In genomic region chr7:11716185-11716584, GRCh38 we compare ENCODE assay signal across 10 cellular contexts.
DNase-seq lines count a peak whose midpoint lies in the region; ATAC-seq and TF ChIP-seq lines count a peak whose summit lies in the region.
"Had no signal": no experiment of that assay in that cellular context is flagged by ENCODE, and none has a peak within 500 bp of the region (broad histone marks: within the 10 kb centered on the region; RNA-seq: fewer than 3 reads in every experiment).

No MANE protein-coding gene starts in this region.

- DNase-seq in H4 (ENCODE audit: low spot score) (peak; percentile 85), NCI-H748 (lab: John Stamatoyannopoulos, UW; ENCODE audit: unreplicated experiment) (peak; percentile 62), epithelial cell of proximal tubule (ENCODE audit: low read depth) (peak; percentile 89), skeletal muscle cell (ENCODE audit: low read depth) (peak; percentile 58), NCI-H2227 (lab: John Stamatoyannopoulos, UW; ENCODE audit: unreplicated experiment) (no peak)
- DNase-seq: activated CD4-positive, alpha-beta T cell treated with anti-CD3 and anti-CD28 coated beads, Interleukin-2, amount 10 ng/mL, durations not matched to agents 24 days and 14 days; NCI-H1930 had no signal

- no peak for TF ChIP-seq CTCF in epithelial cell of proximal tubule (conservative IDR thresholded peaks at IDR 0.05; ENCODE audit: low read depth, low read length)

- H3K4me3 ChIP-seq in epithelial cell of proximal tubule (ENCODE audit: low read depth, low read length) (no peak overlapping the region), skeletal muscle cell (ENCODE audit: low read depth, low read length) (no peak overlapping the region)
- H3K4me3 ChIP-seq: ovary had no signal

- ATAC-seq in GM19455 (IDR thresholded peaks at IDR 0.05; ENCODE audit: unreplicated experiment) (no peak), GM18867 (IDR thresholded peaks at IDR 0.05; ENCODE audit: unreplicated experiment) (no peak)
